Comparison of ENCODE assay signal across 17 cellular contexts in genomic region chr15:63917588-63918316, GRCh38.
DNase-seq lines count a peak whose midpoint lies in the region; ATAC-seq, FAIRE-seq and TF ChIP-seq lines count a peak whose summit lies in the region.
"Had no signal": no experiment of that assay in that cellular context is flagged by ENCODE, and none has a peak within 500 bp of the region (broad histone marks: within the 10 kb centered on the region; RNA-seq: fewer than 3 reads in every experiment).

No MANE protein-coding gene starts in this region.

- peak overlapping the region; percentile 0 for H3K18ac ChIP-seq in neuronal stem cell (ENCODE audit: low read length)

- no peak overlapping the region for H2BK5ac ChIP-seq in neuronal stem cell (ENCODE audit: low read length)

- no peak for DNase-seq in Right ventricle myocardium superior
- DNase-seq in Right ventricle myocardium inferior (ENCODE audit: missing footprints): no peak
- no peak for DNase-seq in right atrium auricular region (ENCODE audit: low spot score)
- DNase-seq in neuronal stem cell (ENCODE audit: low spot score): no peak
- no peak for DNase-seq in vagina (ENCODE audit: extremely low spot score in 2 of 2)
- DNase-seq in HTR-8/SVneo (ENCODE audit: insufficient read length, low spot score): no peak
- DNase-seq in H54 (ENCODE audit: insufficient read length, low spot score): no peak
- DNase-seq: AML-193; Calu3; CD4-positive, CD25-positive, alpha-beta regulatory T cell; DMS79 treated with DMSO at 0.1 percent for 48 hours; NCI-H1048; NCI-H1694 treated with DMSO at 0.1 percent for 48 hours had no signal

- no peaks in the 10 kb centered on the region for H3K9me3 ChIP-seq in right atrium auricular region
- no peaks in the 10 kb centered on the region for H3K9me3 ChIP-seq in neuronal stem cell (replicated peaks in 1 of 2; ENCODE audit: control insufficient read depth in 2 of 2, insufficient read depth in 1 of 2, low read depth in 1 of 2, low read length in 2 of 2)
- H3K9me3 ChIP-seq in vagina: no peaks in the 10 kb centered on the region

- H3K23ac ChIP-seq in neuronal stem cell (ENCODE audit: low read depth, low read length, poor library complexity): no peak overlapping the region

- no peak for TF ChIP-seq POLR2A in vagina (IDR thresholded peaks at IDR 0.05)
- no peak for TF ChIP-seq POLR2A in H54 (IDR thresholded peaks at IDR 0.05; ENCODE audit: low read depth, low read length)

- H3K79me1 ChIP-seq in neuronal stem cell (ENCODE audit: low read depth, low read length): no peaks in the 10 kb centered on the region

- H3K4me1 ChIP-seq in right atrium auricular region (peaks cover 0 to 39% of the 10 kb centered on the region in 2 donors), neuronal stem cell (ENCODE audit: control insufficient read depth in 2 of 2, insufficient read depth in 1 of 2, low read depth in 1 of 2, low read length in 2 of 2) (peaks cover 20 to 23% of the 10 kb centered on the region in 2 donors), vagina (peaks cover 16% of the 10 kb centered on the region)

- H3K9ac ChIP-seq in neuronal stem cell (ENCODE audit: low read depth, low read length, poor library complexity): peak overlapping the region; percentile 40

- H3K36me3 ChIP-seq in right atrium auricular region (peaks cover 4% of the 10 kb centered on the region), neuronal stem cell (replicated peaks in 1 of 2; ENCODE audit: control insufficient read depth in 2 of 2, insufficient read depth in 2 of 2, low read length in 2 of 2) (no peaks in the 10 kb centered on the region), vagina (no peaks in the 10 kb centered on the region)

- no peak overlapping the region for H2BK120ac ChIP-seq in neuronal stem cell (ENCODE audit: low read depth, low read length)

- no peak for TF ChIP-seq CTCF in right atrium auricular region (IDR thresholded peaks at IDR 0.05)
- TF ChIP-seq CTCF in vagina (IDR thresholded peaks at IDR 0.05): no peak

- peak overlapping the region; percentile 1 to 62 for H3K27ac ChIP-seq in right atrium auricular region
- no peak overlapping the region for H3K27ac ChIP-seq in neuronal stem cell (replicated peaks; ENCODE audit: low read length)
- H3K27ac ChIP-seq in vagina: peak overlapping the region; percentile 41

- ATAC-seq in Right ventricle myocardium superior (ENCODE audit: poor library complexity): peak; percentile 29
- no peak for ATAC-seq in Right ventricle myocardium inferior
- ATAC-seq in GM21367 (IDR thresholded peaks at IDR 0.05; ENCODE audit: unreplicated experiment): no peak
- ATAC-seq: Panc1 had no signal

- no peak overlapping the region for H3K4me2 ChIP-seq in neuronal stem cell (ENCODE audit: insufficient read depth, low read length, poor library complexity, severe bottlenecking)

- FAIRE-seq in HTR-8/SVneo (lab: Jason Lieb, UNC): no peak
- no peak for FAIRE-seq in H54 (lab: Jason Lieb, UNC)
- FAIRE-seq: G401.6, GM12891 had no signal

- no peak overlapping the region for H2BK12ac ChIP-seq in neuronal stem cell (ENCODE audit: low read length)

- H3K27me3 ChIP-seq in right atrium auricular region (no peaks in the 10 kb centered on the region), neuronal stem cell (ENCODE audit: control insufficient read depth in 3 of 3, insufficient read depth in 3 of 3, low read depth in 1 of 3, low read length in 3 of 3) (no peaks in the 10 kb centered on the region), vagina (no peaks in the 10 kb centered on the region)

- intact Hi-C loops in Right ventricle myocardium superior (cut with DNase I): loop anchor here (10.0 kb wide), 1 partner anchor 127 kb away; the partner anchor contains the start of gene DAPK2
- intact Hi-C loops in Right ventricle myocardium inferior (cut with DNase I): loop anchor here (5.0 kb wide), 1 partner anchor 130 kb away; the partner anchor contains the start of gene DAPK2
- intact Hi-C loops in vagina (cut with DNase I): no loop called here

- WGBS in neuronal stem cell (ENCODE audit: extremely low coverage in 2 of 2, insufficient read length in 2 of 2, insufficient replicate concordance in 1 of 2), 2 donors: no CpG with 5 or more reads among the region's 8 CpGs

- no peak overlapping the region for H2AFZ ChIP-seq in neuronal stem cell (ENCODE audit: low read length)

- H3K4me3 ChIP-seq in right atrium auricular region (no peak overlapping the region), neuronal stem cell (ENCODE audit: low read length in 2 of 2) (no peak overlapping the region), vagina (no peak overlapping the region)

- no peak overlapping the region for H4K91ac ChIP-seq in neuronal stem cell (ENCODE audit: low read depth, low read length, poor library complexity)

- H3K4ac ChIP-seq in neuronal stem cell (ENCODE audit: low read length): no peak overlapping the region

- H4K8ac ChIP-seq in neuronal stem cell (ENCODE audit: low read depth, low read length): no peak overlapping the region

- H2BK15ac ChIP-seq in neuronal stem cell (ENCODE audit: low read length): no peak overlapping the region

- H3K14ac ChIP-seq in neuronal stem cell (ENCODE audit: low read length): no peak overlapping the region

- H2AK5ac ChIP-seq in neuronal stem cell (ENCODE audit: low read depth, low read length): no peak overlapping the region
